Comparison of ENCODE assay signal across 17 cellular contexts in the genomic region with DNA sequence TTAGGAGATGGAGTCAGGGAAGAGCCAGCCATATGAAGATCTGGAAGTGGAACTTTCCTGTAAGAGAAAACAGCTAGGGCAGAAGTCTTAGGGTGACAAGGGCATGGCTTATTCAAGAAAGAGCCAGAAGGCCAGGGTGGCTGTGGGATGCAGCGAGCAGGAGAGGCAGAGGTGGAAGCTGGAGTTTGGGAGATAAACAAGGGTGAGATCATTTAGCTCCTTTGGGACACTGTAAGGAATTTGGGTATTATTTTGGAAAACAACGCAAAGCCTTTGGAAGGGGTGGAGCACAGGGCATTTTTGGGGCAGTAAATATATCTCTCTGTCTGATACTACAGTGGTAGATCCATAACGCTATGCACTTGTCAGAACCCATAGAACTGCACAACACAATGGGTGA. TPM values are rescaled to one million over a fixed set of nuclear protein-coding genes. Genes with fewer than 3 reads are reported as not detected.
"Had no signal": no experiment of that assay in that cellular context is flagged by ENCODE, and none has a peak within 500 bp of the region (broad histone marks: within the 10 kb centered on the region; RNA-seq: fewer than 3 reads in every experiment).

No MANE protein-coding gene starts in this region.

- H3K27ac ChIP-seq: brain microvascular endothelial cell, SK-N-MC had no signal

- H3K9me3 ChIP-seq: mucosa of descending colon had no signal

- ATAC-seq: activated CD4-positive, CD25-positive, alpha-beta regulatory T cell treated with anti-CD3 and anti-CD28 coated beads, Interleukin-2, amount 50 U/mL, for 24 hours; effector memory CD8-positive, alpha-beta T cell; left colon; mucosa of descending colon; naive thymus-derived CD4-positive, alpha-beta T cell; stimulated activated naive CD8-positive, alpha-beta T cell treated with anti-CD3 and anti-CD28 coated beads, Interleukin-15, Interleukin-2, amounts not matched to agents 100 U/mL and 50 U/mL, for 24 hours; T-cell had no signal

- DNase-seq: activated CD4-positive, alpha-beta T cell treated with anti-CD3 and anti-CD28 coated beads, Interleukin-2, amount 50 U/mL, for 1 hour; activated CD8-positive, alpha-beta memory T cell treated with anti-CD3 and anti-CD28 coated beads for 24 hours; activated gamma-delta T cell treated with Interleukin-2 at 50 U/mL for 16 hours; activated naive CD8-positive, alpha-beta T cell treated with anti-CD3 and anti-CD28 coated beads for 36 hours; anterior cingulate cortex; brain microvascular endothelial cell; cerebellar nuclear complex; effector memory CD8-positive, alpha-beta T cell; left colon; mucosa of descending colon; naive thymus-derived CD4-positive, alpha-beta T cell; posterior cingulate gyrus; stimulated activated naive CD8-positive, alpha-beta T cell treated with anti-CD3 and anti-CD28 coated beads, Interleukin-15, Interleukin-2, amounts not matched to agents 100 U/mL and 50 U/mL, for 24 hours; T-cell; T-helper 9 cell had no signal

- H3K36me3 ChIP-seq: brain microvascular endothelial cell had no signal

- H3K4me3 ChIP-seq: mucosa of descending colon, SK-N-MC had no signal

- H3K27me3 ChIP-seq: brain microvascular endothelial cell had no signal

RNA-seq across cellular contexts. Expression of a gene that starts 57.6 kb away (rescaled TPM):
- total RNA-seq: activated naive CD8-positive, alpha-beta T cell treated with anti-CD3 and anti-CD28 coated beads for 36 hours; left colon; naive thymus-derived CD4-positive, alpha-beta T cell had no signal
- polyA plus RNA-seq: naive thymus-derived CD4-positive, alpha-beta T cell had no signal
